In genomic region chr6:56938634-56939294, GRCh38 we compare ENCODE assay signal across 11 cellular contexts. TPM values are rescaled to one million over a fixed set of nuclear protein-coding genes. Genes with fewer than 3 reads are reported as not detected.
DNase-seq lines count a peak whose midpoint lies in the region; ATAC-seq and TF ChIP-seq lines count a peak whose summit lies in the region.
"Had no signal": no experiment of that assay in that cellular context is flagged by ENCODE, and none has a peak within 500 bp of the region (broad histone marks: within the 10 kb centered on the region; RNA-seq: fewer than 3 reads in every experiment).

No MANE protein-coding gene starts in this region.

- TF ChIP-seq EP300 in SK-N-SH (IDR thresholded peaks at IDR 0.05; ENCODE audit: borderline replicate concordance in 1 of 2, low read depth in 1 of 2, low read length in 1 of 2) = peak; percentile 10 to 97
- TF ChIP-seq EP300 in gastroesophageal sphincter (IDR thresholded peaks at IDR 0.05) = no peak

- H3K27me3 ChIP-seq in SK-N-SH (ENCODE audit: insufficient read depth) = no peaks in the 10 kb centered on the region
- no peaks in the 10 kb centered on the region for H3K27me3 ChIP-seq in gastroesophageal sphincter
- no peaks in the 10 kb centered on the region for H3K27me3 ChIP-seq in Peyer's patch
- no peaks in the 10 kb centered on the region for H3K27me3 ChIP-seq in CD4-positive, alpha-beta memory T cell (ENCODE audit: insufficient read depth, low read length)
- H3K27me3 ChIP-seq: cardiac muscle cell had no signal

- no peak overlapping the region for H2AFZ ChIP-seq in SK-N-SH (ENCODE audit: low read depth)

- H3F3A ChIP-seq in SK-N-SH (replicated peaks; ENCODE audit: insufficient read depth) = peaks cover 49% of the 10 kb centered on the region

- H3K4me1 Mint-ChIP-seq in CD4-positive, alpha-beta memory T cell = no peaks in the 10 kb centered on the region

- peaks cover 31% of the 10 kb centered on the region for H3K79me2 ChIP-seq in SK-N-SH (ENCODE audit: insufficient read depth)

- H3K4me3 Mint-ChIP-seq in CD4-positive, alpha-beta memory T cell = no peak overlapping the region

- TF ChIP-seq RAD21 in SK-N-SH (IDR thresholded peaks at IDR 0.05; ENCODE audit: low read length) = no peak

- DNase-seq in AG20443 (ENCODE audit: low spot score) = peak; percentile 94
- no peak for DNase-seq in SK-N-SH
- DNase-seq in iris pigment epithelial cell (ENCODE audit: low read depth) = peak; percentile 96
- no peak for DNase-seq in Peyer's patch
- no peak for DNase-seq in CD4-positive, alpha-beta memory T cell
- DNase-seq: NCI-H2227 treated with DMSO at 0.1 percent for 48 hours had no signal

- ATAC-seq in GM21717 (IDR thresholded peaks at IDR 0.05; ENCODE audit: unreplicated experiment) = peak; percentile 44
- no peak for ATAC-seq in GM21737 (IDR thresholded peaks at IDR 0.05; ENCODE audit: unreplicated experiment)
- ATAC-seq in gastroesophageal sphincter = no peak

- POLR2A ChIA-PET in SK-N-SH (lab: Yijun Ruan, JAX) = no interaction called here
- POLR2A ChIA-PET in CD4-positive, alpha-beta memory T cell (lab: Charles Lee; ENCODE audit: partially characterized antibody) = no interaction called here

- peaks cover 0 to 39% of the 10 kb centered on the region in 2 experiments for H3K36me3 ChIP-seq in SK-N-SH (replicated peaks in 1 of 2; ENCODE audit: control insufficient read depth in 1 of 2, insufficient read depth in 2 of 2, low read length in 1 of 2)
- H3K36me3 ChIP-seq in gastroesophageal sphincter = no peaks in the 10 kb centered on the region
- H3K36me3 ChIP-seq in Peyer's patch = no peaks in the 10 kb centered on the region
- no peaks in the 10 kb centered on the region for H3K36me3 ChIP-seq in CD4-positive, alpha-beta memory T cell (ENCODE audit: insufficient read depth, low read length)
- H3K36me3 ChIP-seq: cardiac muscle cell, prostate gland had no signal

- TF ChIP-seq CTCF in SK-N-SH (IDR thresholded peaks at IDR 0.05) = no peak
- no peak for TF ChIP-seq CTCF in gastroesophageal sphincter (IDR thresholded peaks at IDR 0.05)
- no peak for TF ChIP-seq CTCF in Peyer's patch (IDR thresholded peaks at IDR 0.05)

- no peaks in the 10 kb centered on the region for H3K9me2 ChIP-seq in SK-N-SH

- H3K27me3 Mint-ChIP-seq in CD4-positive, alpha-beta memory T cell = peaks cover 2 to 12% of the 10 kb centered on the region in 2 donors

- peak overlapping the region; percentile 41 to 85; a peak in 3 of 4 replicates for H3K27ac ChIP-seq in SK-N-SH (ENCODE audit: low read depth in 2 of 2, low read length in 1 of 2)
- H3K27ac ChIP-seq in gastroesophageal sphincter = no peak overlapping the region
- no peak overlapping the region for H3K27ac ChIP-seq in Peyer's patch
- no peak overlapping the region for H3K27ac ChIP-seq in CD4-positive, alpha-beta memory T cell (ENCODE audit: low read depth, low read length)
- H3K27ac ChIP-seq: cardiac muscle cell, prostate gland had no signal

- H3K9me3 ChIP-seq in SK-N-SH (peaks cover 16% of the 10 kb centered on the region; the same call in 1 of the 2 replicates), gastroesophageal sphincter (peaks cover 0 to 15% (median 0%) of the 10 kb centered on the region in 3 donors), Peyer's patch (no peaks in the 10 kb centered on the region)
- no peaks in the 10 kb centered on the region for H3K9me3 ChIP-seq in CD4-positive, alpha-beta memory T cell (ENCODE audit: control insufficient read depth in 1 of 2, low read length in 2 of 2)
- H3K9me3 ChIP-seq: prostate gland had no signal

- TF ChIP-seq POLR2A in gastroesophageal sphincter (IDR thresholded peaks at IDR 0.05) = no peak
- no peak for TF ChIP-seq POLR2A in Peyer's patch (IDR thresholded peaks at IDR 0.05)

- intact Hi-C loops in CD4-positive, alpha-beta memory T cell (cut with micrococcal nuclease) = no loop called here

- peaks cover 0 to 24% (median 18%) of the 10 kb centered on the region in 8 donors for H3K9me3 Mint-ChIP-seq in CD4-positive, alpha-beta memory T cell

- 17% methylated on average over 1 of the region's 1 CpG for WGBS in SK-N-SH (ENCODE audit: low lambda C conversion rate)
- WGBS in gastroesophageal sphincter (ENCODE audit: low coverage in 1 of 2), 2 donors = 9% methylated on average over 1 of the region's 1 CpG; no CpG with 5 or more reads in 1 of the 2 donors

- H3K36me3 Mint-ChIP-seq in CD4-positive, alpha-beta memory T cell = no peaks in the 10 kb centered on the region

- CTCF ChIA-PET in SK-N-SH (lab: Yijun Ruan, JAX) = interaction anchor here (0.7 to 3.0 kb wide), 3 partner anchors 17 to 87 kb away, joined by 3 to 15 read pairs (median 3); partner anchors contain the start of gene BEND6
- CTCF ChIA-PET in CD4-positive, alpha-beta memory T cell (lab: Charles Lee; ENCODE audit: partially characterized antibody) = no interaction called here

- H3K4me2 ChIP-seq in SK-N-SH = peak overlapping the region; percentile 44

- peaks cover 4% of the 10 kb centered on the region; the same call in 1 of the 2 replicates for H4K20me1 ChIP-seq in SK-N-SH (ENCODE audit: insufficient read depth)

- no peak overlapping the region for H3K9ac ChIP-seq in SK-N-SH

- H3K27ac Mint-ChIP-seq in CD4-positive, alpha-beta memory T cell = no peak overlapping the region

- H3K4me3 ChIP-seq in SK-N-SH (ENCODE audit: low read depth in 2 of 2, low read length in 1 of 2) = 0 out of 4 replicates have a peak overlapping the region, but pooled peaks of 1 of the 2 experiments have one; percentile 16
- H3K4me3 ChIP-seq in gastroesophageal sphincter = no peak overlapping the region
- H3K4me3 ChIP-seq in Peyer's patch = no peak overlapping the region
- no peak overlapping the region for H3K4me3 ChIP-seq in CD4-positive, alpha-beta memory T cell (ENCODE audit: low read length in 2 of 2)
- H3K4me3 ChIP-seq: cardiac muscle cell, prostate gland had no signal

- no peaks in the 10 kb centered on the region; a peak in 1 of 4 replicates for H3K4me1 ChIP-seq in SK-N-SH (ENCODE audit: control insufficient read depth in 1 of 2, insufficient read depth in 2 of 2, low read depth in 1 of 2, low read length in 1 of 2)
- H3K4me1 ChIP-seq in gastroesophageal sphincter = no peaks in the 10 kb centered on the region
- no peaks in the 10 kb centered on the region for H3K4me1 ChIP-seq in Peyer's patch
- no peaks in the 10 kb centered on the region for H3K4me1 ChIP-seq in CD4-positive, alpha-beta memory T cell (ENCODE audit: insufficient read depth, low read length)
- H3K4me1 ChIP-seq: prostate gland had no signal

TF ChIP-seq in SK-N-SH, 30 proteins besides CTCF, POLR2A, EP300 and RAD21 (continues in another document):
- peak; percentile 93 for TF ChIP-seq PBX3 (IDR thresholded peaks at IDR 0.05)
- no peak for TF ChIP-seq MXI1 (IDR thresholded peaks at IDR 0.05; ENCODE audit: low read depth, low read length)
- TF ChIP-seq, protein P1, sequence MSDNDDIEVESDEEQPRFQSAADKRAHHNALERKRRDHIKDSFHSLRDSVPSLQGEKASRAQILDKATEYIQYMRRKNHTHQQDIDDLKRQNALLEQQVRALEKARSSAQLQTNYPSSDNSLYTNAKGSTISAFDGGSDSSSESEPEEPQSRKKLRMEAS (IDR thresholded peaks at IDR 0.05; ENCODE audit: low read depth) = peak; percentile 98
- TF ChIP-seq FOXJ3 (CRISPR knock-in tag; IDR thresholded peaks at IDR 0.05) = no peak
- TF ChIP-seq GATA2 (CRISPR knock-in tag; IDR thresholded peaks at IDR 0.05) = no peak
- peak; percentile 37; the same call in 1 of the 2 replicates for TF ChIP-seq YY1 (IDR thresholded peaks at IDR 0.05; ENCODE audit: low read depth)
- peak; percentile 93 for TF ChIP-seq FOXM1 (IDR thresholded peaks at IDR 0.05; ENCODE audit: low read depth)
- TF ChIP-seq POLR2AphosphoS5 (IDR thresholded peaks at IDR 0.05; ENCODE audit: low read depth, low read length) = peak; percentile 86
- TF ChIP-seq SIN3A (IDR thresholded peaks at IDR 0.05; ENCODE audit: borderline replicate concordance, low read depth, low read length) = peak; percentile 87; the same call in 1 of the 2 replicates
- peak; percentile 99 for TF ChIP-seq JUND (IDR thresholded peaks at IDR 0.05)
- TF ChIP-seq NFIC (IDR thresholded peaks at IDR 0.05; ENCODE audit: borderline replicate concordance) = peak; percentile 98
- TF ChIP-seq RFX5 (IDR thresholded peaks at IDR 0.05; ENCODE audit: low read length) = no peak
- 0 out of 2 replicates have a peak, but pooled peaks have one; percentile 25 for TF ChIP-seq GABPA (IDR thresholded peaks at IDR 0.05; ENCODE audit: low read depth)
- peak; percentile 100 for TF ChIP-seq FOSL2 (IDR thresholded peaks at IDR 0.05; ENCODE audit: borderline replicate concordance, low read depth)
- peak; percentile 82; the same call in 1 of the 2 replicates for TF ChIP-seq TEAD4 (IDR thresholded peaks at IDR 0.05; ENCODE audit: borderline replicate concordance, insufficient read depth)
- TF ChIP-seq ELF1 (IDR thresholded peaks at IDR 0.05) = peak; percentile 50; the same call in 1 of the 2 replicates

RNA-seq across cellular contexts. Expression of gene BEND6, which starts 16.1 kb away (rescaled TPM):
- polyA plus RNA-seq in SK-N-SH (2012; rRNA removed) = 6.9 and 9.2 TPM in 2 replicates
- 11.7 and 14.4 TPM in 2 replicates for polyA plus RNA-seq in SK-N-SH (2012; cell fraction: cytosol; rRNA removed)
- 4.1 and 7.0 TPM in 2 replicates for polyA plus RNA-seq in SK-N-SH (2012; cell fraction: nucleus; rRNA removed)
- total RNA-seq in gastroesophageal sphincter (1 to 10 TPM in 2 of 4 donors, under 1 TPM in 1, not detected in 1; 0.54 to 4.5 (median 3.6) TPM), Peyer's patch (not detected)
- not detected for total RNA-seq in CD4-positive, alpha-beta memory T cell
- polyA plus RNA-seq in CD4-positive, alpha-beta memory T cell = not detected

Comparison
In these comparisons a context has a peak if more than half of its experiments do, and no peak if none do; other contexts are left out.
1. DNase-seq: peak in AG20443 (single experiment) and iris pigment epithelial cell (single experiment); none in SK-N-SH (single experiment), Peyer's patch (0 of 3) and CD4-positive, alpha-beta memory T cell (0 of 5).
2. H3K27ac ChIP-seq: peak in SK-N-SH (2 of 2); none in gastroesophageal sphincter (0 of 4), Peyer's patch (0 of 4) and CD4-positive, alpha-beta memory T cell (single experiment).